Comparison of ENCODE assay signal across 1 cellular context in genomic region chrX:152959626-152960025, GRCh38.
TF ChIP-seq lines count a peak whose summit lies in the region.

No MANE protein-coding gene starts in this region.

TF ChIP-seq in H1, 55 proteins besides CTCF, POLR2A, EP300 and RAD21:
- TF ChIP-seq CBX8 (IDR thresholded peaks at IDR 0.05; ENCODE audit: borderline replicate concordance, low read depth, low read length) = no peak
- no peak for TF ChIP-seq BRCA1 (IDR thresholded peaks at IDR 0.05; ENCODE audit: low read depth, low read length)
- TF ChIP-seq CREB1 (IDR thresholded peaks at IDR 0.05) = no peak
- TF ChIP-seq ATF3 (IDR thresholded peaks at IDR 0.05; ENCODE audit: insufficient read depth, low read depth, low read length) = no peak
- no peak for TF ChIP-seq SUZ12 (IDR thresholded peaks at IDR 0.05; ENCODE audit: low read length)
- no peak for TF ChIP-seq TAF7 (optimal IDR thresholded peaks at IDR 0.05; ENCODE audit: borderline replicate concordance, low read depth, low read length)
- TF ChIP-seq CTBP2 (IDR thresholded peaks at IDR 0.05; ENCODE audit: borderline replicate concordance, insufficient read depth, insufficient read length, low read length) = no peak
- no peak for TF ChIP-seq TAF1 (IDR thresholded peaks at IDR 0.05; ENCODE audit: low read depth, low read length)
- no peak for TF ChIP-seq SP4 (IDR thresholded peaks at IDR 0.05; ENCODE audit: low read length)
- TF ChIP-seq ZNF274 (IDR thresholded peaks at IDR 0.05; ENCODE audit: borderline replicate concordance, extremely low read depth, low read length) = no peak
TF ChIP-seq in H1: peak in this region for 0.
